In the genomic region with DNA sequence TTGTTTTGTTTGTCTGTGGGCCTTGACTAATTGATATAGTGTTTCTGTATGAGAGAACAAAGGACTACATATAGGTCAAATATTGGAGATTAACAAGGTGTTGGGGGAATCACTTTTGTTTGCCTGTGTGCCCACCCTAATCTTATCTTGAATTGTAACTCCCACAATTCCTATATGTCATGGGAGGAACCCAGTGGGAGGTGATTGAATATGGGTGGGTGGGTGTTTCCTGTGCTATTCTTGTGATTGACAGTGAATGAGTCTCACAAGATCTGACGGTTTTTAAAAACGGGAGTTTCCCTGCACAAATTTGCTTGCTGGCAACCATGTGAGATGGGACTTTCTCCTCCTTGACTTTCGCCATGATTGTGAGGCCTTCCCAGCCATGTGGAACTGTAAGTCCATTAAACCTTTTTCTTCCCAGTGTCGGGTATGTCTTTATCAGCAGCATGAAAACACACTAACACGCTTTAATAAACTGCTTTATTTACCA, we compare ENCODE assay signal across 17 cellular contexts.
DNase-seq lines count a peak whose midpoint lies in the region; ATAC-seq, FAIRE-seq and TF ChIP-seq lines count a peak whose summit lies in the region.
"Had no signal": no experiment of that assay in that cellular context is flagged by ENCODE, and none has a peak within 500 bp of the region (broad histone marks: within the 10 kb centered on the region; RNA-seq: fewer than 3 reads in every experiment).

No MANE protein-coding gene starts in this region.

- H3K27me3 Mint-ChIP-seq in naive thymus-derived CD4-positive, alpha-beta T cell = no peaks in the 10 kb centered on the region
- H3K27me3 Mint-ChIP-seq: activated B cell treated with CpG ODN at 0.5 μM for 24 hours; activated CD4-positive, alpha-beta memory T cell treated with anti-CD3 and anti-CD28 coated beads, Interleukin-2, amount 10 ng/mL, durations not matched to agents 7 days and 5 days had no signal

- no peak overlapping the region for H4K91ac ChIP-seq in mesenchymal stem cell (ENCODE audit: low read length)

- no peak overlapping the region for H3K4me3 Mint-ChIP-seq in naive thymus-derived CD4-positive, alpha-beta T cell
- H3K4me3 Mint-ChIP-seq: activated B cell treated with CpG ODN at 0.5 μM for 24 hours; activated CD4-positive, alpha-beta memory T cell treated with anti-CD3 and anti-CD28 coated beads, Interleukin-2, amount 10 ng/mL, durations not matched to agents 7 days and 5 days; HFFc6; stimulated activated memory B cell treated with anti-CD40 and anti-IgM and Interleukin-4, amounts not matched to agents 10 μg/mL and 1 μg/mL and 100 μg/mL, for 72 hours had no signal

- H3K9me3 Mint-ChIP-seq in naive thymus-derived CD4-positive, alpha-beta T cell = peaks cover 0 to 6% (median 0%) of the 10 kb centered on the region in 11 donors
- H3K9me3 Mint-ChIP-seq: HFFc6; stimulated activated memory B cell treated with anti-CD40 and anti-IgM and Interleukin-4, amounts not matched to agents 10 μg/mL and 1 μg/mL and 100 μg/mL, for 72 hours had no signal

- no peak overlapping the region for H3K9ac ChIP-seq in mesenchymal stem cell (ENCODE audit: low read length)

- FAIRE-seq in GM18507 (lab: Jason Lieb, UNC) = peak; percentile 35

- ATAC-seq in left colon = no peak
- ATAC-seq in naive thymus-derived CD4-positive, alpha-beta T cell = no peak
- ATAC-seq: stimulated activated memory B cell treated with anti-CD40 and anti-IgM and Interleukin-4, amounts not matched to agents 10 μg/mL and 1 μg/mL and 100 μg/mL, for 72 hours had no signal

- H2AFZ ChIP-seq in mesenchymal stem cell (ENCODE audit: low read depth, low read length) = no peak overlapping the region

- no peak overlapping the region for H3K4ac ChIP-seq in mesenchymal stem cell (ENCODE audit: low read depth in 1 of 2, low read length in 2 of 2)

- H3K4me1 ChIP-seq in mesenchymal stem cell (ENCODE audit: control insufficient read depth, insufficient read depth, low read depth, low read length) = peaks cover 4% of the 10 kb centered on the region
- no peaks in the 10 kb centered on the region for H3K4me1 ChIP-seq in naive thymus-derived CD4-positive, alpha-beta T cell (ENCODE audit: control insufficient read depth in 2 of 2, insufficient read depth in 2 of 2, low read length in 2 of 2)
- H3K4me1 ChIP-seq: right lobe of liver had no signal

- POLR2A ChIA-PET in HEK293T (lab: Yijun Ruan, JAX) = interaction anchor here (1.4 kb wide), 1 partner anchor 81 kb away, joined by 4 read pairs; the partner anchor contains the start of gene ARL15
- POLR2A ChIA-PET in naive thymus-derived CD4-positive, alpha-beta T cell (lab: Charles Lee) = no interaction called here

- H3K79me1 ChIP-seq in mesenchymal stem cell (replicated peaks; ENCODE audit: low read length, poor library complexity, severe bottlenecking) = no peaks in the 10 kb centered on the region

- no peaks in the 10 kb centered on the region for H3K9me3 ChIP-seq in mesenchymal stem cell (ENCODE audit: control insufficient read depth, low read length)
- H3K9me3 ChIP-seq in naive thymus-derived CD4-positive, alpha-beta T cell (ENCODE audit: control insufficient read depth in 2 of 3, low read length in 3 of 3) = no peaks in the 10 kb centered on the region
- H3K9me3 ChIP-seq: right lobe of liver had no signal

- no peak overlapping the region for H3K27ac Mint-ChIP-seq in naive thymus-derived CD4-positive, alpha-beta T cell
- H3K27ac Mint-ChIP-seq: activated B cell treated with CpG ODN at 0.5 μM for 24 hours; activated CD4-positive, alpha-beta memory T cell treated with anti-CD3 and anti-CD28 coated beads, Interleukin-2, amount 10 ng/mL, durations not matched to agents 7 days and 5 days; HFFc6; stimulated activated memory B cell treated with anti-CD40 and anti-IgM and Interleukin-4, amounts not matched to agents 10 μg/mL and 1 μg/mL and 100 μg/mL, for 72 hours had no signal

- no peak overlapping the region for H4K8ac ChIP-seq in mesenchymal stem cell (ENCODE audit: low read length)

- peak overlapping the region; percentile 69 for H3K27ac ChIP-seq in mesenchymal stem cell (ENCODE audit: low read length, poor library complexity, severe bottlenecking)
- H3K27ac ChIP-seq in naive thymus-derived CD4-positive, alpha-beta T cell (ENCODE audit: low read depth, low read length) = no peak overlapping the region
- H3K27ac ChIP-seq: right lobe of liver had no signal

- no peak overlapping the region for H3K4me2 ChIP-seq in mesenchymal stem cell (ENCODE audit: low read length, poor library complexity, severe bottlenecking)

- CTCF ChIA-PET in HEK293T (lab: Yijun Ruan, JAX) = interaction anchor here (0.7 kb wide), 1 partner anchor 1378 kb away, joined by 4 read pairs; no protein-coding TSS in a partner anchor
- CTCF ChIA-PET in naive thymus-derived CD4-positive, alpha-beta T cell (lab: Charles Lee) = no interaction called here

- no peak overlapping the region for H2BK5ac ChIP-seq in mesenchymal stem cell (ENCODE audit: low read depth, low read length, poor library complexity, severe bottlenecking)

- H3K23ac ChIP-seq in mesenchymal stem cell (ENCODE audit: low read length in 2 of 2) = no peak overlapping the region

- no peak overlapping the region for H3K18ac ChIP-seq in mesenchymal stem cell (ENCODE audit: low read depth in 1 of 2, low read length in 2 of 2)

- no peak overlapping the region for H2BK12ac ChIP-seq in mesenchymal stem cell (ENCODE audit: low read length in 2 of 2)

- H2BK15ac ChIP-seq in mesenchymal stem cell (ENCODE audit: low read depth, poor library complexity, severe bottlenecking) = no peak overlapping the region

- H2BK120ac ChIP-seq in mesenchymal stem cell (ENCODE audit: low read depth, low read length) = no peak overlapping the region

- no peak overlapping the region for H3K4me3 ChIP-seq in mesenchymal stem cell (ENCODE audit: insufficient read depth in 1 of 2, low read depth in 1 of 2, low read length in 2 of 2)
- no peak overlapping the region for H3K4me3 ChIP-seq in naive thymus-derived CD4-positive, alpha-beta T cell (ENCODE audit: low read length)
- H3K4me3 ChIP-seq: heart left ventricle, right lobe of liver had no signal

- in situ Hi-C loops in SK-MEL-5 (cut with HindIII; ENCODE audit: low pct_unique_long_range_greater_than_20kb, low sequenced_read_pairs) = no loop called here

- no peaks in the 10 kb centered on the region for H3K4me1 Mint-ChIP-seq in naive thymus-derived CD4-positive, alpha-beta T cell
- H3K4me1 Mint-ChIP-seq: activated B cell treated with CpG ODN at 0.5 μM for 24 hours; activated CD4-positive, alpha-beta memory T cell treated with anti-CD3 and anti-CD28 coated beads, Interleukin-2, amount 10 ng/mL, durations not matched to agents 7 days and 5 days; stimulated activated memory B cell treated with anti-CD40 and anti-IgM and Interleukin-4, amounts not matched to agents 10 μg/mL and 1 μg/mL and 100 μg/mL, for 72 hours had no signal

- 95% methylated on average over 5 of the region's 5 CpGs for WGBS in mesenchymal stem cell

- peak overlapping the region; percentile 65 for H2AK5ac ChIP-seq in mesenchymal stem cell (ENCODE audit: low read length, severe bottlenecking)

- intact Hi-C loops in left colon (cut with DNase I, micrococcal nuclease) = no loop called here
- intact Hi-C loops in naive thymus-derived CD4-positive, alpha-beta T cell (cut with micrococcal nuclease) = no loop called here

- H3K14ac ChIP-seq in mesenchymal stem cell (ENCODE audit: low read length in 2 of 2) = no peak overlapping the region

- peaks cover 0 to 9% of the 10 kb centered on the region in 2 experiments for H3K27me3 ChIP-seq in mesenchymal stem cell (ENCODE audit: control insufficient read depth in 1 of 2, insufficient read depth in 1 of 2, low read length in 2 of 2)
- H3K27me3 ChIP-seq in naive thymus-derived CD4-positive, alpha-beta T cell (ENCODE audit: control insufficient read depth in 2 of 2, insufficient read depth in 2 of 2, low read length in 2 of 2) = no peaks in the 10 kb centered on the region
- H3K27me3 ChIP-seq: heart left ventricle, right lobe of liver had no signal

- H3K36me3 ChIP-seq in mesenchymal stem cell (ENCODE audit: control insufficient read depth in 1 of 2, insufficient read depth in 2 of 2, low read depth in 1 of 2, low read length in 2 of 2) = no peaks in the 10 kb centered on the region
- H3K36me3 ChIP-seq in naive thymus-derived CD4-positive, alpha-beta T cell (ENCODE audit: control insufficient read depth in 2 of 3, insufficient read depth in 3 of 3, low read length in 3 of 3) = no peaks in the 10 kb centered on the region
- H3K36me3 ChIP-seq: heart left ventricle, right lobe of liver had no signal

- H3K36me3 Mint-ChIP-seq in naive thymus-derived CD4-positive, alpha-beta T cell = no peaks in the 10 kb centered on the region
- H3K36me3 Mint-ChIP-seq: stimulated activated memory B cell treated with anti-CD40 and anti-IgM and Interleukin-4, amounts not matched to agents 10 μg/mL and 1 μg/mL and 100 μg/mL, for 72 hours had no signal

- DNase-seq in GM18507 (ENCODE audit: extremely low spot score, insufficient read length, low read depth) (no peak), HEK293T (ENCODE audit: extremely low spot score) (no peak), SK-MEL-5 (ENCODE audit: low read depth, low spot score) (peak; percentile 4), mesenchymal stem cell (no peak), left colon (no peak), midbrain (lab: John Stamatoyannopoulos, UW) (no peak)
- DNase-seq in naive thymus-derived CD4-positive, alpha-beta T cell = no peak
- DNase-seq: activated B cell treated with CpG ODN at 0.5 μM for 24 hours; activated CD4-positive, alpha-beta memory T cell treated with anti-CD3 and anti-CD28 coated beads, Interleukin-2, amount 10 ng/mL, durations not matched to agents 7 days and 5 days; activated naive CD4-positive, alpha-beta T cell; activated T-cell treated with anti-CD3 and anti-CD28 coated beads, Interleukin-2, amount 50 U/mL, for 1 hour; effector memory CD4-positive, alpha-beta T cell; SIG-M5 had no signal

TF ChIP-seq in HEK293T, 16 proteins besides CTCF, POLR2A, EP300 and RAD21:
- peak; percentile 60; the same call in 1 of the 2 replicates for TF ChIP-seq L3MBTL2 (conservative IDR thresholded peaks at IDR 0.05)
- no peak for TF ChIP-seq ARNT (IDR thresholded peaks at IDR 0.05)
- TF ChIP-seq, protein P1, sequence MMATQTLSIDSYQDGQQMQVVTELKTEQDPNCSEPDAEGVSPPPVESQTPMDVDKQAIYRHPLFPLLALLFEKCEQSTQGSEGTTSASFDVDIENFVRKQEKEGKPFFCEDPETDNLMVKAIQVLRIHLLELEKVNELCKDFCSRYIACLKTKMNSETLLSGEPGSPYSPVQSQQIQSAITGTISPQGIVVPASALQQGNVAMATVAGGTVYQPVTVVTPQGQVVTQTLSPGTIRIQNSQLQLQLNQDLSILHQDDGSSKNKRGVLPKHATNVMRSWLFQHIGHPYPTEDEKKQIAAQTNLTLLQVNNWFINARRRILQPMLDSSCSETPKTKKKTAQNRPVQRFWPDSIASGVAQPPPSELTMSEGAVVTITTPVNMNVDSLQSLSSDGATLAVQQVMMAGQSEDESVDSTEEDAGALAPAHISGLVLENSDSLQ (IDR thresholded peaks at IDR 0.05) = peak; percentile 95
- TF ChIP-seq BHLHE40 (IDR thresholded peaks at IDR 0.05; ENCODE audit: borderline replicate concordance) = no peak
